Comparison of ENCODE assay signal across 8 cellular contexts in the genomic region with DNA sequence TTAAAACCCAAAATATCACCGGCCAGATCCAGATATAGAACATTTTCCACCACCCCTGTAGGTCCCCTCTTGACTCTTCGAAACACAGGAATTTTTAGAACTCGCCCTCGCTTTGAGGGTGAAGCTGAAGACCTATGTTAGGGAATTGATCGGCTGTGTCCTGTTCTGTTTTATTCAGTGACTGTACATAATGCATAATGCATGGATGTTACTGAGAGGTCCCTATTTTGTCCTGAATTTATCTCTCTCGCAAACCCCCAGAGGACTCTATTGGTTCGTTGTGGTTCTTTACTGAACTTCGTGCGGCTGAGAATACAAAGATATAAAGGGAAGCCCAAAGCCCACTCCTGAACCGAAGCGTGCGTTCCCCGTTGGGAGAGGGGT.
A peak's percentile ranks its signal among the peaks of the same experiment; 100 is the strongest.
DNase-seq lines count a peak whose midpoint lies in the region; ATAC-seq and TF ChIP-seq lines count a peak whose summit lies in the region.

No MANE protein-coding gene starts in this region.

- no peak for DNase-seq in stimulated activated naive CD8-positive, alpha-beta T cell treated with anti-CD3 and anti-CD28 coated beads, Interleukin-15, amount 100 ng/mL, for 72 hours
- DNase-seq in stimulated activated naive CD8-positive, alpha-beta T cell treated with anti-CD3 and anti-CD28 coated beads, Interleukin-15, Interleukin-2, amounts not matched to agents 100 U/mL and 50 U/mL, for 24 hours, result no peak
- DNase-seq in astrocyte of the cerebellum (ENCODE audit: low read depth), result no peak
- no peak for DNase-seq in activated CD4-positive, CD25-positive, alpha-beta regulatory T cell (lab: John Stamatoyannopoulos, UW)
- DNase-seq in AG08396 (ENCODE audit: low spot score), result no peak
- DNase-seq in NCI-H146 treated with DMSO at 0.1 percent for 48 hours (lab: John Stamatoyannopoulos, UW; ENCODE audit: unreplicated experiment), result no peak

- peak overlapping the region; percentile 67 for H3K9ac ChIP-seq in mucosa of stomach (ENCODE audit: low read length)

- H3K9me3 ChIP-seq in mucosa of stomach (ENCODE audit: control insufficient read depth, low read length), result no peaks in the 10 kb centered on the region

- H3K36me3 ChIP-seq in mucosa of stomach (ENCODE audit: control insufficient read depth, insufficient read depth, low read length), result no peaks in the 10 kb centered on the region

- no peak for TF ChIP-seq CTCF in astrocyte of the cerebellum (IDR thresholded peaks at IDR 0.05; ENCODE audit: low read depth, low read length, missing control alignments)

- ATAC-seq in stimulated activated naive CD8-positive, alpha-beta T cell treated with anti-CD3 and anti-CD28 coated beads, Interleukin-15, amount 100 ng/mL, for 72 hours, result peak; percentile 38
- ATAC-seq in stimulated activated naive CD8-positive, alpha-beta T cell treated with anti-CD3 and anti-CD28 coated beads, Interleukin-15, Interleukin-2, amounts not matched to agents 100 U/mL and 50 U/mL, for 24 hours, result no peak
- peak; percentile 3 for ATAC-seq in HG03097 (IDR thresholded peaks at IDR 0.05; ENCODE audit: low FRiP score, unreplicated experiment)

- H3K27me3 Mint-ChIP-seq in stimulated activated naive CD8-positive, alpha-beta T cell treated with anti-CD3 and anti-CD28 coated beads, Interleukin-15, amount 100 ng/mL, for 72 hours, result no peaks in the 10 kb centered on the region

- no peaks in the 10 kb centered on the region for H3K9me3 Mint-ChIP-seq in stimulated activated naive CD8-positive, alpha-beta T cell treated with anti-CD3 and anti-CD28 coated beads, Interleukin-15, amount 100 ng/mL, for 72 hours

- peaks cover 40% of the 10 kb centered on the region for H3K4me1 Mint-ChIP-seq in stimulated activated naive CD8-positive, alpha-beta T cell treated with anti-CD3 and anti-CD28 coated beads, Interleukin-15, amount 100 ng/mL, for 72 hours

- H3K4me3 Mint-ChIP-seq in stimulated activated naive CD8-positive, alpha-beta T cell treated with anti-CD3 and anti-CD28 coated beads, Interleukin-15, amount 100 ng/mL, for 72 hours, result no peak overlapping the region

- no peaks in the 10 kb centered on the region for H3K4me1 ChIP-seq in mucosa of stomach (ENCODE audit: control insufficient read depth, insufficient read depth, low read length)

- H3K27me3 ChIP-seq in mucosa of stomach (ENCODE audit: control insufficient read depth, insufficient read depth, low read length), result no peaks in the 10 kb centered on the region

- H3K4me3 ChIP-seq in astrocyte of the cerebellum (ENCODE audit: low read depth, low read length) (peak overlapping the region; percentile 84), mucosa of stomach (ENCODE audit: low read length) (peak overlapping the region; percentile 38)

- in situ Hi-C loops in astrocyte of the cerebellum (cut with HindIII; ENCODE audit: low sequenced_read_pairs), result no loop called here

- no peak overlapping the region for H3K27ac Mint-ChIP-seq in stimulated activated naive CD8-positive, alpha-beta T cell treated with anti-CD3 and anti-CD28 coated beads, Interleukin-15, amount 100 ng/mL, for 72 hours
